ENCODE assay signal across 8 cellular contexts in genomic region chr19:54231077-54231931, GRCh38. TPM values are rescaled to one million over a fixed set of nuclear protein-coding genes. Genes with fewer than 3 reads are reported as not detected.
A peak's percentile ranks its signal among the peaks of the same experiment; 100 is the strongest.
DNase-seq lines count a peak whose midpoint lies in the region; ATAC-seq, FAIRE-seq and TF ChIP-seq lines count a peak whose summit lies in the region.

No MANE protein-coding gene starts in this region.

- H3K4me2 ChIP-seq in SU-DHL-6 (ENCODE audit: low read depth, low read length, poor library complexity, severe bottlenecking) = no peak overlapping the region

- no peaks in the 10 kb centered on the region for H3K79me2 ChIP-seq in SU-DHL-6 (ENCODE audit: insufficient read depth, low read length)

- H3K9ac ChIP-seq in SU-DHL-6 (ENCODE audit: low read length) = no peak overlapping the region

- H3K9me3 ChIP-seq in SU-DHL-6 (ENCODE audit: insufficient read depth, low read length) (no peaks in the 10 kb centered on the region), cardiac muscle cell (ENCODE audit: low read depth) (no peaks in the 10 kb centered on the region)

- H3K27ac ChIP-seq in 22Rv1 = no peak overlapping the region
- no peak overlapping the region for H3K27ac ChIP-seq in SU-DHL-6 (ENCODE audit: low read depth, low read length)
- no peak overlapping the region for H3K27ac ChIP-seq in cardiac muscle cell

- no peaks in the 10 kb centered on the region for H3K36me3 ChIP-seq in SU-DHL-6 (ENCODE audit: low read length)
- no peaks in the 10 kb centered on the region for H3K36me3 ChIP-seq in cardiac muscle cell

- no peaks in the 10 kb centered on the region for H3K27me3 ChIP-seq in SU-DHL-6 (ENCODE audit: low read length)
- H3K27me3 ChIP-seq in cardiac muscle cell = peaks cover 24% of the 10 kb centered on the region

- TF ChIP-seq CTCF in 22Rv1 (IDR thresholded peaks at IDR 0.05) = peak; percentile 99
- peak; percentile 73 for TF ChIP-seq CTCF in SU-DHL-6 (IDR thresholded peaks at IDR 0.05; ENCODE audit: insufficient read depth, low read length, poor library complexity, severe bottlenecking)
- peak; percentile 92 for TF ChIP-seq CTCF in cardiac muscle cell (IDR thresholded peaks at IDR 0.05; ENCODE audit: low read depth, low read length)

- DNase-seq in NAMALWA (ENCODE audit: low spot score) (peak; percentile 59), cardiac muscle cell (ENCODE audit: low read depth in 1 of 2, low spot score in 1 of 2) (peak; percentile 89 to 91), posterior vena cava (ENCODE audit: low spot score) (peak; percentile 97), urothelium cell line (ENCODE audit: low spot score) (peak; percentile 75)
- peak; percentile 88 for DNase-seq in activated naive CD4-positive, alpha-beta T cell treated with anti-CD3 and anti-CD28 coated beads, Interleukin-2, amount 50 U/mL, for 16 hours

- intact Hi-C loops in posterior vena cava (cut with DNase I) = loop anchor here (2.0 to 5.0 kb wide), 2 partner anchors 63 to 64 kb away; no protein-coding TSS in a partner anchor

- no peaks in the 10 kb centered on the region for H3K4me1 ChIP-seq in cardiac muscle cell (ENCODE audit: low read depth)

- H3F3A ChIP-seq in SU-DHL-6 (ENCODE audit: insufficient read depth) = no peaks in the 10 kb centered on the region

- FAIRE-seq in urothelium cell line (lab: Jason Lieb, UNC) = no peak

- no peaks in the 10 kb centered on the region for H4K20me1 ChIP-seq in SU-DHL-6 (ENCODE audit: low read depth, low read length)

- H3K9me2 ChIP-seq in SU-DHL-6 (replicated peaks; ENCODE audit: insufficient read depth, low read length) = no peaks in the 10 kb centered on the region

- H3K4me3 ChIP-seq in SU-DHL-6 (ENCODE audit: insufficient read depth, low read length, poor library complexity, severe bottlenecking) = no peak overlapping the region
- no peak overlapping the region for H3K4me3 ChIP-seq in cardiac muscle cell

- no peak overlapping the region for H2AFZ ChIP-seq in SU-DHL-6 (ENCODE audit: low read depth, low read length, severe bottlenecking)

- peak; percentile 57 for ATAC-seq in GM18498 (IDR thresholded peaks at IDR 0.05; ENCODE audit: unreplicated experiment)

RNA-seq across cellular contexts. Expression of gene LILRB3, which starts 8.5 kb away (rescaled TPM):
- total RNA-seq in cardiac muscle cell (0.27 and 0.49 TPM in 2 replicates), posterior vena cava (10 to 100 TPM; 14.6 to 25.5 TPM)
- 0.84 and 0.98 TPM in 2 replicates for polyA plus RNA-seq in cardiac muscle cell

RNA-seq across cellular contexts. Expression of gene LILRA6, which starts 11.3 kb away (rescaled TPM):
- total RNA-seq in cardiac muscle cell = 0.15 and 0.18 TPM in 2 replicates
- polyA plus RNA-seq in cardiac muscle cell = 0.27 TPM in 1 of 2 replicates, not detected in the other
- 1 to 10 TPM; 8.1 to 9.6 TPM for total RNA-seq in posterior vena cava

RNA-seq across cellular contexts. Expression of gene LILRB5, which starts 25.8 kb away (rescaled TPM):
- total RNA-seq in cardiac muscle cell = not detected in 2 replicates
- polyA plus RNA-seq in cardiac muscle cell = 0.04 TPM in 1 of 2 replicates, not detected in the other
- 10 to 100 TPM; 14.9 to 22.5 TPM for total RNA-seq in posterior vena cava

RNA-seq across cellular contexts. Expression of gene RPS9, which starts 30.6 kb away (rescaled TPM):
- 1,874 and 2,216 TPM in 2 replicates for total RNA-seq in cardiac muscle cell
- 433 and 451 TPM in 2 replicates for polyA plus RNA-seq in cardiac muscle cell
- total RNA-seq in posterior vena cava = 1,000 to 10,000 TPM in 1 of 2 donors, 100 to 1,000 TPM in 1; 777 to 1,026 TPM

RNA-seq across cellular contexts. Expression of gene TSEN34, which starts 40.2 kb away (rescaled TPM):
- 113 and 130 TPM in 2 replicates for total RNA-seq in cardiac muscle cell
- polyA plus RNA-seq in cardiac muscle cell = 114 and 129 TPM in 2 replicates
- 10 to 100 TPM; 17.3 to 24.5 TPM for total RNA-seq in posterior vena cava

Comparison
In these comparisons a context has a peak if more than half of its experiments do, and no peak if none do; other contexts are left out.
1. RNA of gene LILRB3, which starts 8.5 kb away (total RNA-seq): 14.6 to 25.5 TPM in posterior vena cava; 0.27 to 0.49 TPM in cardiac muscle cell; every median in the first group is over 10 times any median in the second.
2. RNA of gene LILRB5, which starts 25.8 kb away (total RNA-seq): 14.9 to 22.5 TPM in posterior vena cava; not detected in cardiac muscle cell; every median in the first group is over 10 times any median in the second.
3. Peak in every context shown above with its lines, with median percentiles within 50 percentile points of each other: CTCF ChIP-seq and DNase-seq.